In genomic region chr7:137943132-137943551, GRCh38 we compare ENCODE assay signal across 9 cellular contexts. TPM values are rescaled to one million over a fixed set of nuclear protein-coding genes. Genes with fewer than 3 reads are reported as not detected.
DNase-seq lines count a peak whose midpoint lies in the region; ATAC-seq and TF ChIP-seq lines count a peak whose summit lies in the region.
"Had no signal": no experiment of that assay in that cellular context is flagged by ENCODE, and none has a peak within 500 bp of the region (broad histone marks: within the 10 kb centered on the region; RNA-seq: fewer than 3 reads in every experiment).

No MANE protein-coding gene starts in this region.

- H3K27me3 ChIP-seq in IMR-90 (ENCODE audit: control insufficient read depth, insufficient read depth, low read length) (no peaks in the 10 kb centered on the region), lower lobe of right lung (ENCODE audit: low read depth) (no peaks in the 10 kb centered on the region)

- no peak overlapping the region for H3K4me3 Mint-ChIP-seq in activated CD4-positive, alpha-beta T cell treated with anti-CD3 and anti-CD28 coated beads for 36 hours

- H4K91ac ChIP-seq in IMR-90 (ENCODE audit: insufficient read depth, low read depth, low read length) = no peak overlapping the region

- peaks cover 29% of the 10 kb centered on the region for H3K4me1 ChIP-seq in IMR-90 (ENCODE audit: control insufficient read depth, insufficient read depth, low read length)
- peaks cover 38% of the 10 kb centered on the region for H3K4me1 ChIP-seq in lower lobe of right lung

- peak overlapping the region; percentile 48 for H3K27ac ChIP-seq in IMR-90 (ENCODE audit: insufficient read depth, low read length)
- H3K27ac ChIP-seq in coronary artery = peak overlapping the region; percentile 85
- no peak overlapping the region for H3K27ac ChIP-seq in lower lobe of right lung
- H3K27ac ChIP-seq in temporal lobe (ENCODE audit: low read depth, low read length) = peak overlapping the region; percentile 17

- peaks cover 7% of the 10 kb centered on the region for H3K36me3 ChIP-seq in IMR-90 (ENCODE audit: control insufficient read depth, insufficient read depth, low read length)
- no peaks in the 10 kb centered on the region for H3K36me3 ChIP-seq in lower lobe of right lung

- no peak overlapping the region for H2AK9ac ChIP-seq in IMR-90 (replicated peaks; ENCODE audit: low read depth, low read length, poor library complexity)

- peak overlapping the region in 1 of 2 experiments; percentile 13; a peak in 1 of 4 replicates for H4K8ac ChIP-seq in IMR-90 (ENCODE audit: low read depth in 2 of 2, low read length in 2 of 2)

- peak overlapping the region; percentile 11; the same call in 1 of the 2 replicates for H2BK120ac ChIP-seq in IMR-90 (ENCODE audit: low read depth, low read length)

- in situ Hi-C loops in IMR-90 (cut with MboI; ENCODE audit: low sequenced_read_pairs) = loop anchor here (5.0 kb wide), 1 partner anchor 49 kb away; no protein-coding TSS in a partner anchor

- no peak overlapping the region for H3K4ac ChIP-seq in IMR-90 (ENCODE audit: low read depth, low read length)

- H3K14ac ChIP-seq in IMR-90 (replicated peaks; ENCODE audit: low read depth, low read length) = no peak overlapping the region

- no peak overlapping the region for H3K27ac Mint-ChIP-seq in activated CD4-positive, alpha-beta T cell treated with anti-CD3 and anti-CD28 coated beads for 36 hours

- TF ChIP-seq RAD21 in IMR-90 (IDR thresholded peaks at IDR 0.05; ENCODE audit: low read length) = peak; percentile 9; the same call in 1 of the 2 replicates

- H2AFZ ChIP-seq in IMR-90 (replicated peaks; ENCODE audit: low read length, poor library complexity) = no peak overlapping the region

- H3K4me3 ChIP-seq in IMR-90 (ENCODE audit: insufficient read depth, low read depth, low read length) (no peak overlapping the region), coronary artery (peak overlapping the region; percentile 13), lower lobe of right lung (no peak overlapping the region)

- POLR2A ChIA-PET in IMR-90 (lab: Charles Lee; ENCODE audit: unreplicated experiment) = interaction anchor here (1.2 kb wide), 1 partner anchor 10 kb away, joined by 3 read pairs; no protein-coding TSS in a partner anchor
- POLR2A ChIA-PET in activated CD4-positive, alpha-beta T cell treated with anti-CD3 and anti-CD28 coated beads for 36 hours (lab: Charles Lee) = no interaction called here

- H3K9me3 Mint-ChIP-seq in activated CD4-positive, alpha-beta T cell treated with anti-CD3 and anti-CD28 coated beads for 36 hours (ENCODE audit: low read depth) = no peaks in the 10 kb centered on the region

- H4K5ac ChIP-seq in IMR-90 (ENCODE audit: low read depth, low read length) = no peak overlapping the region; the same call in 1 of the 2 replicates

- H4K20me1 ChIP-seq in IMR-90 (ENCODE audit: insufficient read depth, low read length) = peaks cover 60% of the 10 kb centered on the region

- H3K9ac ChIP-seq in IMR-90 (ENCODE audit: low read depth, low read length) = no peak overlapping the region

- TF ChIP-seq POLR2A in IMR-90 (IDR thresholded peaks at IDR 0.05; ENCODE audit: low read depth, low read length) = no peak; the same call in 1 of the 2 replicates

- CTCF ChIA-PET in IMR-90 (lab: Yijun Ruan, JAX) = interaction anchor here (0.7 kb wide), 1 partner anchor 77 kb away, joined by 3 read pairs; no protein-coding TSS in a partner anchor
- CTCF ChIA-PET in activated CD4-positive, alpha-beta T cell treated with anti-CD3 and anti-CD28 coated beads for 36 hours (lab: Charles Lee) = no interaction called here

- ATAC-seq in IMR-90 (ENCODE audit: low read depth) (peak; percentile 80), lower lobe of right lung (peak; percentile 53 to 60), GM21717 (IDR thresholded peaks at IDR 0.05; ENCODE audit: unreplicated experiment) (no peak)
- no peak for ATAC-seq in activated CD4-positive, alpha-beta T cell treated with anti-CD3 and anti-CD28 coated beads for 36 hours

- H3K36me3 Mint-ChIP-seq in activated CD4-positive, alpha-beta T cell treated with anti-CD3 and anti-CD28 coated beads for 36 hours (ENCODE audit: low read depth) = peaks cover 2% of the 10 kb centered on the region

- H2BK5ac ChIP-seq in IMR-90 (ENCODE audit: low read depth, low read length, poor library complexity, severe bottlenecking) = peak overlapping the region; percentile 85

- H3K79me1 ChIP-seq in IMR-90 (ENCODE audit: low read depth in 1 of 2, low read length in 2 of 2) = peaks cover 39 to 80% of the 10 kb centered on the region in 2 experiments

- H3K18ac ChIP-seq in IMR-90 (ENCODE audit: low read depth, low read length) = peak overlapping the region; percentile 29; the same call in 1 of the 2 replicates

- BruUV-seq in IMR-90 (replicated peaks; lab: Mats Ljungman, UMichigan) = no TSS peak

- no peak overlapping the region for H3K23ac ChIP-seq in IMR-90 (ENCODE audit: low read depth, low read length)

- WGBS in IMR-90 (ENCODE audit: extremely low coverage in 2 of 2, insufficient read length in 1 of 2), 2 experiments = no CpG with 5 or more reads among the region's 2 CpGs

- H3K4me2 ChIP-seq in IMR-90 (ENCODE audit: low read depth, low read length) = peak overlapping the region; percentile 22; the same call in 1 of the 2 replicates

- dilution Hi-C loops in IMR-90 (cut with HindIII; ENCODE audit: low sequenced_read_pairs, unreplicated experiment) = no loop called here

- H2BK15ac ChIP-seq in IMR-90 (ENCODE audit: low read depth, low read length) = no peak overlapping the region

- TF ChIP-seq CTCF in IMR-90 (conservative IDR thresholded peaks at IDR 0.05; ENCODE audit: low read depth, low read length) = no peak
- no peak for TF ChIP-seq CTCF in coronary artery (IDR thresholded peaks at IDR 0.05)
- no peak for TF ChIP-seq CTCF in lower lobe of right lung (IDR thresholded peaks at IDR 0.05)

- H2BK20ac ChIP-seq in IMR-90 (ENCODE audit: low read depth, low read length) = no peak overlapping the region; the same call in 1 of the 2 replicates

- H3K9me3 ChIP-seq in IMR-90 (ENCODE audit: control insufficient read depth, insufficient read depth, low read length) (no peaks in the 10 kb centered on the region), lower lobe of right lung (no peaks in the 10 kb centered on the region)

- H2AK5ac ChIP-seq in IMR-90 (ENCODE audit: low read depth, low read length) = no peak overlapping the region; the same call in 1 of the 2 replicates

- peak; percentile 98 for DNase-seq in IMR-90
- DNase-seq in coronary artery (ENCODE audit: low spot score) = no peak
- no peak for DNase-seq in lower lobe of right lung
- no peak for DNase-seq in activated CD4-positive, alpha-beta T cell treated with anti-CD3 and anti-CD28 coated beads for 36 hours
- DNase-seq in cerebellar cortex (ENCODE audit: low spot score) = no peak
- DNase-seq in NAMALWA (ENCODE audit: low spot score) = no peak
- DNase-seq: anterior cingulate cortex had no signal

- peaks cover 14% of the 10 kb centered on the region for H3K9me1 ChIP-seq in IMR-90 (ENCODE audit: insufficient read depth, low read length)

- H3K27me3 Mint-ChIP-seq in activated CD4-positive, alpha-beta T cell treated with anti-CD3 and anti-CD28 coated beads for 36 hours = no peaks in the 10 kb centered on the region

- H3K4me1 Mint-ChIP-seq in activated CD4-positive, alpha-beta T cell treated with anti-CD3 and anti-CD28 coated beads for 36 hours = no peaks in the 10 kb centered on the region

- intact Hi-C loops in IMR-90 (cut with micrococcal nuclease) (loop anchor here (1.0 to 5.0 kb wide), 2 partner anchors 49 to 59 kb away; partner anchors contain the start of gene CREB3L2), lower lobe of right lung (cut with DNase I) (no loop called here)
- intact Hi-C loops in activated CD4-positive, alpha-beta T cell treated with anti-CD3 and anti-CD28 coated beads for 36 hours (cut with DNase I, micrococcal nuclease) = no loop called here

- no peak overlapping the region for H3K56ac ChIP-seq in IMR-90 (ENCODE audit: extremely low read depth, insufficient read depth, low read length)

TF ChIP-seq in IMR-90, 13 proteins besides CTCF, POLR2A, EP300 and RAD21:
- TF ChIP-seq CEBPB (IDR thresholded peaks at IDR 0.05; ENCODE audit: low read depth, low read length) (peak; percentile 29), FOS (IDR thresholded peaks at IDR 0.05; ENCODE audit: low read depth, low read length) (peak; percentile 72; the same call in 1 of the 2 replicates), MAFK (IDR thresholded peaks at IDR 0.05; ENCODE audit: low read depth, low read length) (no peak), MXI1 (IDR thresholded peaks at IDR 0.05; ENCODE audit: borderline replicate concordance, low read depth, low read length) (no peak), RFX5 (IDR thresholded peaks at IDR 0.05; ENCODE audit: low read depth, low read length) (no peak), RCOR1 (IDR thresholded peaks at IDR 0.05; ENCODE audit: insufficient replicate concordance, low read length) (peak; percentile 94)

RNA-seq across cellular contexts. Expression of gene CREB3L2, which starts 58.7 kb away (rescaled TPM):
- 35.8 and 42.3 TPM in 2 replicates for total RNA-seq in IMR-90 (2012; rRNA removed)
- polyA plus RNA-seq in IMR-90 (2012; rRNA removed) = 57.9 and 65.1 TPM in 2 replicates
- 31.6 and 44.4 TPM in 2 replicates for polyA plus RNA-seq in IMR-90 (2012; cell fraction: cytosol; rRNA removed)
- polyA plus RNA-seq in IMR-90 (2012; cell fraction: nucleus; rRNA removed; ENCODE audit: low replicate concordance) = 38.6 and 56.6 TPM in 2 replicates
- total RNA-seq in lower lobe of right lung = 48.9 TPM
- total RNA-seq in temporal lobe = 1.7 TPM
- 10 to 100 TPM; 24.4 to 28.7 TPM for total RNA-seq in activated CD4-positive, alpha-beta T cell treated with anti-CD3 and anti-CD28 coated beads for 36 hours

Comparison
In these comparisons a context has a peak if more than half of its experiments do, and no peak if none do; other contexts are left out.
1. ATAC-seq: peak in IMR-90 (single experiment) and lower lobe of right lung (2 of 2); none in activated CD4-positive, alpha-beta T cell treated with anti-CD3 and anti-CD28 coated beads for 36 hours (single experiment) and GM21717 (single experiment).